ENCODE assay signal across 7 cellular contexts in genomic region chr10:92108120-92108519, GRCh38.
"Had no signal": no experiment of that assay in that cellular context is flagged by ENCODE, and none has a peak within 500 bp of the region (broad histone marks: within the 10 kb centered on the region; RNA-seq: fewer than 3 reads in every experiment).

No MANE protein-coding gene starts in this region.

- H3K36me3 ChIP-seq: HAP-1 had no signal

- H3K9ac ChIP-seq: GM23248 had no signal

- H3K4me3 ChIP-seq: GM23248, HAP-1 had no signal

- H3K27ac ChIP-seq: GM23248 had no signal

- H3K9me3 ChIP-seq: HAP-1 had no signal

- DNase-seq: GM23248, GOT3, H7, HFFc6, KBM-7 had no signal

- ATAC-seq: HCT116 had no signal

- H2AFZ ChIP-seq: GM23248 had no signal

- H3K4me1 ChIP-seq: HAP-1 had no signal
